ENCODE assay signal across 9 cellular contexts in the genomic region with DNA sequence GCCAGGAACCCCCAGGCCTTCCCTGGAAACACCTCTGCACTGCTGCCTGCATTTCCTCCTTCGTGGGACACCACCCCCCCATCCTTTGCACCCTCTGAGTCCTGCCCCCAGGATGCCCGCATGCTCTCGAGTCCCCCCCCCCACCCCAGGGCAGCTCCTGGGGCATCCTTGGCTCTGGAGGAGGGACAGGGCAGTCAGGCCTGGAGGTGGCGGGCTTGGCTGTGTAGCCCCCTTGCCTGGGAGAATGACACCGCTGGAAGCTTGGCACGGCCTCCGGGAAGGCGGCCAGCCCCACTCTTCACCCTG.
DNase-seq lines count a peak whose midpoint lies in the region; ATAC-seq, FAIRE-seq and TF ChIP-seq lines count a peak whose summit lies in the region.
"Had no signal": no experiment of that assay in that cellular context is flagged by ENCODE, and none has a peak within 500 bp of the region (broad histone marks: within the 10 kb centered on the region; RNA-seq: fewer than 3 reads in every experiment).

No MANE protein-coding gene starts in this region.

- no peak for TF ChIP-seq CTCF in HCT116 (IDR thresholded peaks at IDR 0.05 in 2 of 3, conservative IDR thresholded peaks at IDR 0.05 in 1 of 3; ENCODE audit: borderline replicate concordance in 1 of 3, insufficient read depth in 1 of 3, low read depth in 2 of 3, low read length in 2 of 3)
- no peak for TF ChIP-seq CTCF in astrocyte (IDR thresholded peaks at IDR 0.05; ENCODE audit: insufficient read depth, low read depth, low read length)
- no peak for TF ChIP-seq CTCF in HepG2 (CRISPR knock-in tag; IDR thresholded peaks at IDR 0.05)

- H3K4me2 ChIP-seq in HCT116 (ENCODE audit: low read length) (peak overlapping the region; percentile 87), astrocyte (ENCODE audit: low read length) (peak overlapping the region; percentile 79), HepG2 (ENCODE audit: low read depth, low read length) (peak overlapping the region; percentile 98)

- H4K20me1 ChIP-seq in HCT116 (ENCODE audit: insufficient read depth) (no peaks in the 10 kb centered on the region), astrocyte (ENCODE audit: insufficient read depth, low read length) (peaks cover 42% of the 10 kb centered on the region), HepG2 (ENCODE audit: insufficient read depth, low read length) (no peaks in the 10 kb centered on the region)

- H3K9me3 Mint-ChIP-seq in astrocyte (ENCODE audit: unreplicated experiment) = no peaks in the 10 kb centered on the region

- no peaks in the 10 kb centered on the region for H3K79me2 ChIP-seq in HCT116 (ENCODE audit: insufficient read depth, low read length)
- H3K79me2 ChIP-seq in astrocyte (ENCODE audit: insufficient read depth, low read length) = no peaks in the 10 kb centered on the region
- no peaks in the 10 kb centered on the region for H3K79me2 ChIP-seq in HepG2 (ENCODE audit: insufficient read depth, low read length)

- H3K9me3 ChIP-seq in HCT116 (ENCODE audit: control insufficient read depth in 1 of 2, insufficient read depth in 1 of 2, low read depth in 1 of 2, low read length in 2 of 2) = no peaks in the 10 kb centered on the region
- no peaks in the 10 kb centered on the region for H3K9me3 ChIP-seq in astrocyte (ENCODE audit: insufficient read depth, low read depth, low read length)
- no peaks in the 10 kb centered on the region for H3K9me3 ChIP-seq in HepG2 (ENCODE audit: low read length)
- no peaks in the 10 kb centered on the region for H3K9me3 ChIP-seq in subcutaneous abdominal adipose tissue (ENCODE audit: control insufficient read depth in 5 of 5, low read length in 5 of 5)

- peaks cover 34 to 39% of the 10 kb centered on the region in 2 experiments for H3K4me1 ChIP-seq in HCT116 (ENCODE audit: control insufficient read depth in 1 of 2, insufficient read depth in 2 of 2, low read length in 2 of 2)
- peaks cover 18% of the 10 kb centered on the region for H3K4me1 ChIP-seq in astrocyte (ENCODE audit: insufficient read depth, low read length)
- peaks cover 49% of the 10 kb centered on the region for H3K4me1 ChIP-seq in HepG2 (ENCODE audit: insufficient read depth, low read length)
- peaks cover 8 to 37% (median 28%) of the 10 kb centered on the region in 5 donors for H3K4me1 ChIP-seq in subcutaneous abdominal adipose tissue (ENCODE audit: control insufficient read depth in 5 of 5, insufficient read depth in 5 of 5, low read length in 5 of 5)

- peaks cover 30% of the 10 kb centered on the region for H3K27me3 Mint-ChIP-seq in astrocyte (ENCODE audit: low read depth, unreplicated experiment)

- peak overlapping the region in 1 of 2 experiments; percentile 50; a peak in 2 of 4 replicates for H3K4me3 ChIP-seq in HCT116 (replicated peaks in 1 of 2; ENCODE audit: low read depth in 1 of 2, low read length in 2 of 2)
- H3K4me3 ChIP-seq in astrocyte (ENCODE audit: insufficient read depth, low read depth, low read length) = no peak overlapping the region
- peak overlapping the region in 1 of 3 experiments; percentile 73; a peak in 1 of 6 replicates for H3K4me3 ChIP-seq in HepG2 (replicated peaks in 1 of 3; ENCODE audit: insufficient read depth in 1 of 3, low read depth in 2 of 3, low read length in 3 of 3)
- H3K4me3 ChIP-seq in subcutaneous abdominal adipose tissue (ENCODE audit: low read depth in 1 of 5, low read length in 5 of 5) = peak overlapping the region in 1 of 5 donors; percentile 2

- no peak overlapping the region for H3K4me3 Mint-ChIP-seq in astrocyte (ENCODE audit: unreplicated experiment)

- H3K27ac ChIP-seq in HCT116 (ENCODE audit: low read depth, low read length) (peak overlapping the region; percentile 81), astrocyte (ENCODE audit: low read depth, low read length) (peak overlapping the region; percentile 14), HepG2 (ENCODE audit: extremely low read length, insufficient read depth, low read length) (peak overlapping the region; percentile 91), subcutaneous abdominal adipose tissue (ENCODE audit: low read depth, low read length) (peak overlapping the region; percentile 86)

- DNase-seq in HCT116 (ENCODE audit: low read depth, low spot score) (no peak), astrocyte (ENCODE audit: low read depth) (no peak), HepG2 (ENCODE audit: low spot score) (no peak), frontal cortex (ENCODE audit: low spot score in 2 of 2) (no peak), T-helper 9 cell (no peak), NCI-H146 (lab: John Stamatoyannopoulos, UW) (no peak)
- DNase-seq: activated CD8-positive, alpha-beta memory T cell treated with anti-CD3 and anti-CD28 coated beads for 24 hours had no signal

- TF ChIP-seq EP300 in HepG2 (IDR thresholded peaks at IDR 0.05; ENCODE audit: low read depth in 2 of 2, low read length in 2 of 2) = no peak
- TF ChIP-seq EP300 in HepG2 (CRISPR knock-in tag; IDR thresholded peaks at IDR 0.05; ENCODE audit: borderline replicate concordance) = no peak

- FAIRE-seq in astrocyte (lab: Jason Lieb, UNC) (no peak), HepG2 (lab: Jason Lieb, UNC) (no peak), frontal cortex (lab: Jason Lieb, UNC) (no peak)

- no TSS peak for BruUV-seq in HCT116 (replicated peaks; lab: Mats Ljungman, UMichigan)
- no TSS peak for BruUV-seq in HepG2 (replicated peaks; lab: Mats Ljungman, UMichigan)

- POLR2A ChIA-PET in HCT116 (lab: Charles Lee) (interaction anchor here (0.8 to 1.4 kb wide), 2 partner anchors 9 to 96 kb away, joined by 3 to 5 read pairs; no protein-coding TSS in a partner anchor), HepG2 (lab: Yijun Ruan, JAX) (interaction anchor here (0.9 to 4.0 kb wide), 17 partner anchors 11 to 124 kb away, joined by 3 to 235 read pairs (median 17); a partner anchor contains a TSS)

- H3K9me2 ChIP-seq in HCT116 (ENCODE audit: insufficient read depth) = no peaks in the 10 kb centered on the region

- intact Hi-C loops in HCT116 (cut with micrococcal nuclease) (no loop called here), HepG2 (cut with micrococcal nuclease; ENCODE audit: unreplicated experiment) (no loop called here)

- H3K36me3 Mint-ChIP-seq in astrocyte (ENCODE audit: low read depth, unreplicated experiment) = peaks cover 2% of the 10 kb centered on the region

- TF ChIP-seq RAD21 in HCT116 (IDR thresholded peaks at IDR 0.05; ENCODE audit: low read depth) (no peak), HepG2 (CRISPR knock-in tag; IDR thresholded peaks at IDR 0.05) (no peak)

- H2AFZ ChIP-seq in HCT116 (ENCODE audit: low read depth, low read length, poor library complexity, severe bottlenecking) (no peak overlapping the region), astrocyte (ENCODE audit: low read depth, low read length) (no peak overlapping the region), HepG2 (ENCODE audit: low read length) (no peak overlapping the region)

- H3K27me3 ChIP-seq in HCT116 (ENCODE audit: insufficient read depth, low read length) (no peaks in the 10 kb centered on the region), astrocyte (ENCODE audit: insufficient read depth, low read length) (no peaks in the 10 kb centered on the region), HepG2 (ENCODE audit: control insufficient read depth in 1 of 2, insufficient read depth in 2 of 2, low read length in 2 of 2) (no peaks in the 10 kb centered on the region), subcutaneous abdominal adipose tissue (ENCODE audit: control insufficient read depth in 5 of 5, insufficient read depth in 4 of 5, low read length in 5 of 5) (no peaks in the 10 kb centered on the region)

- H3K27ac Mint-ChIP-seq in astrocyte (ENCODE audit: unreplicated experiment) = no peak overlapping the region

- ATAC-seq in HCT116 (no peak), HepG2 (no peak), HG03135 (IDR thresholded peaks at IDR 0.05; ENCODE audit: unreplicated experiment) (no peak)

- CTCF ChIA-PET in HCT116 (lab: Charles Lee) = interaction anchor here (0.7 to 3.1 kb wide), 6 partner anchors 23 to 226 kb away, joined by 3 to 33 read pairs (median 6); no protein-coding TSS in a partner anchor
- CTCF ChIA-PET in HepG2 (lab: Yijun Ruan, JAX; ENCODE audit: low intra/inter-chr PET ratio, low total read pairs) = interaction anchor here (1.5 kb wide), 1 partner anchor 23 kb away, joined by 5 read pairs; no protein-coding TSS in a partner anchor

- 24% methylated on average over 8 of the region's 8 CpGs for WGBS in HepG2 (ENCODE audit: low lambda C conversion rate)

- peak overlapping the region; percentile 60 for H3K9ac ChIP-seq in HCT116 (ENCODE audit: low read length)
- peak overlapping the region; percentile 26 for H3K9ac ChIP-seq in astrocyte (ENCODE audit: low read length)
- peak overlapping the region; percentile 92 for H3K9ac ChIP-seq in HepG2 (ENCODE audit: insufficient read depth, low read depth, low read length)
- peak overlapping the region in 2 of 5 donors; percentile 32 to 33 for H3K9ac ChIP-seq in subcutaneous abdominal adipose tissue (ENCODE audit: low read length in 5 of 5)

- H3K4me1 Mint-ChIP-seq in astrocyte (ENCODE audit: low read depth, unreplicated experiment) = peaks cover 10% of the 10 kb centered on the region

- in situ Hi-C loops in HepG2 (cut with HindIII; ENCODE audit: extremely low pct_ligation_motif_present, low pct_unique_long_range_greater_than_20kb) = no loop called here

- H3K36me3 ChIP-seq in HCT116 (ENCODE audit: control insufficient read depth in 1 of 2, insufficient read depth in 2 of 2, low read length in 2 of 2) (no peaks in the 10 kb centered on the region), astrocyte (ENCODE audit: insufficient read depth, low read length) (no peaks in the 10 kb centered on the region), HepG2 (replicated peaks in 1 of 2; ENCODE audit: control insufficient read depth in 1 of 2, insufficient read depth in 2 of 2, low read length in 2 of 2) (no peaks in the 10 kb centered on the region), subcutaneous abdominal adipose tissue (ENCODE audit: control insufficient read depth in 5 of 5, insufficient read depth in 5 of 5, low read length in 5 of 5) (peaks cover 0 to 2% (median 0%) of the 10 kb centered on the region in 5 donors)

- no peak for TF ChIP-seq POLR2A in HCT116 (IDR thresholded peaks at IDR 0.05; ENCODE audit: borderline replicate concordance, extremely low read depth, insufficient read depth, insufficient read length)
- no peak for TF ChIP-seq POLR2A in HepG2 (IDR thresholded peaks at IDR 0.05; ENCODE audit: insufficient read depth in 1 of 2, low read depth in 2 of 2, low read length in 2 of 2)

- RAD21 ChIA-PET in HCT116 (lab: Charles Lee; ENCODE audit: low non-redundant PET in 1 of 2, low total read pairs in 2 of 2, uncharacterized antibody in 2 of 2, unreplicated experiment in 2 of 2) = interaction anchor here (1.0 to 2.1 kb wide), 4 partner anchors 22 to 101 kb away, joined by 3 to 10 read pairs (median 6); no protein-coding TSS in a partner anchor

TF ChIP-seq in HCT116, 20 proteins besides CTCF, POLR2A, EP300 and RAD21:
- TF ChIP-seq POLR2AphosphoS5 (IDR thresholded peaks at IDR 0.05; ENCODE audit: low read depth, low read length) (peak; percentile 9; the same call in 1 of the 2 replicates), CEBPB (IDR thresholded peaks at IDR 0.05; ENCODE audit: low read depth) (no peak)

TF ChIP-seq in HepG2, 621 proteins besides CTCF, POLR2A, EP300 and RAD21 (continues in another document):
- no peak for TF ChIP-seq TARDBP (CRISPR knock-in tag; IDR thresholded peaks at IDR 0.05)
- TF ChIP-seq ZNF766 (CRISPR knock-in tag; IDR thresholded peaks at IDR 0.05; ENCODE audit: borderline replicate concordance) = no peak
- TF ChIP-seq SMARCE1 (IDR thresholded peaks at IDR 0.05; ENCODE audit: borderline replicate concordance) = no peak
- no peak for TF ChIP-seq SSRP1 (CRISPR knock-in tag; IDR thresholded peaks at IDR 0.05)

Comparison
In these comparisons a context has a peak if more than half of its experiments do, and no peak if none do; other contexts are left out.
1. H3K27ac ChIP-seq: peak in every context shown above with its lines; median percentile 91 in HepG2; 86 in subcutaneous abdominal adipose tissue; 81 in HCT116; 14 in astrocyte.